In the genomic region with DNA sequence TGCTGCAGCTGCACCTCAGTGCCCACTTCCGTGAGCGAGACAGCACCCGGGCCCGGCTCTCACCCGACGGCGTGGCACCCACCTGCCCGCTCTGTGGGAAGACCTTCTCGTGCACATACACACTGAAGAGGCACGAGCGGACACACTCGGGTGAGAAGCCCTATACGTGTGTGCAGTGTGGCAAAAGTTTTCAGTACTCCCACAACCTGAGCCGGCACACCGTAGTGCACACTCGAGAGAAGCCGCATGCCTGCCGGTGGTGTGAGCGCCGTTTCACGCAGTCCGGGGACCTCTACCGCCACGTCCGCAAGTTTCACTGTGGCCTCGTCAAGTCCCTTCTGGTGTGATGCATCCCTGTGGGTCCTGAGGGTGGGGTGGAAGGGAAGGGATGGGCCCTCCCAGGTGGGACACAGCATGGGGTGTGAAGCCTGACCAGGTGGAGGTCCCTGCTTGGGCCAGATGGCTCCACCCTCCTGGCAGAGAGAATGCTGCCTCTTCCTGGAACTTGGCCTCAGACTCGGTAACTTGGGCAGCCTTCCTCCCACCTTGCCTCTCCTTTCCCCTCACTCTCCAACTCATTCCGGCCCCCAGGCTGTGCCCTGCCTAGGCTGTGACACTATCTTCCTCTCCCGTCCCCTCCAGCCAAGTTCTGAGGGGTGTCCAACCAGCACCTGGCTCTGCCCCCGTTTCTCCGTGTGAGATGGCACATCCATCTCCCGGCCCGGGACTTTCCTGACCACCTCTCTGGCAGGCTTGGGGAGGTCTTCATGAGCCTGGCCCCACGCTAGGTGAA, we compare ENCODE assay signal across 1 cellular context.
TF ChIP-seq lines count a peak whose summit lies in the region.

No MANE protein-coding gene starts in this region.

TF ChIP-seq in HCT116, 20 proteins besides CTCF, POLR2A, EP300 and RAD21:
- TF ChIP-seq EZH2 (IDR thresholded peaks at IDR 0.05) (no peak), YY1 (IDR thresholded peaks at IDR 0.05; ENCODE audit: extremely low read depth, insufficient replicate concordance, low read depth, low read length) (no peak), SIN3A (IDR thresholded peaks at IDR 0.05; ENCODE audit: low read depth) (no peak), POLR2AphosphoS5 (IDR thresholded peaks at IDR 0.05; ENCODE audit: low read depth, low read length) (no peak), CBX3 (IDR thresholded peaks at IDR 0.05; ENCODE audit: low read depth) (no peak), EZH2phosphoT487 (IDR thresholded peaks at IDR 0.05; ENCODE audit: borderline replicate concordance) (no peak), ELF1 (IDR thresholded peaks at IDR 0.05; ENCODE audit: borderline replicate concordance, low read depth) (no peak), ZNF274 (IDR thresholded peaks at IDR 0.05; ENCODE audit: low read depth, low read length) (no peak), JUND (IDR thresholded peaks at IDR 0.05) (no peak), FOSL1 (IDR thresholded peaks at IDR 0.05; ENCODE audit: low read depth) (no peak), EGR1 (IDR thresholded peaks at IDR 0.05; ENCODE audit: low read depth) (no peak), ATF3 (IDR thresholded peaks at IDR 0.05) (no peak)
- TF ChIP-seq, protein P1, sequence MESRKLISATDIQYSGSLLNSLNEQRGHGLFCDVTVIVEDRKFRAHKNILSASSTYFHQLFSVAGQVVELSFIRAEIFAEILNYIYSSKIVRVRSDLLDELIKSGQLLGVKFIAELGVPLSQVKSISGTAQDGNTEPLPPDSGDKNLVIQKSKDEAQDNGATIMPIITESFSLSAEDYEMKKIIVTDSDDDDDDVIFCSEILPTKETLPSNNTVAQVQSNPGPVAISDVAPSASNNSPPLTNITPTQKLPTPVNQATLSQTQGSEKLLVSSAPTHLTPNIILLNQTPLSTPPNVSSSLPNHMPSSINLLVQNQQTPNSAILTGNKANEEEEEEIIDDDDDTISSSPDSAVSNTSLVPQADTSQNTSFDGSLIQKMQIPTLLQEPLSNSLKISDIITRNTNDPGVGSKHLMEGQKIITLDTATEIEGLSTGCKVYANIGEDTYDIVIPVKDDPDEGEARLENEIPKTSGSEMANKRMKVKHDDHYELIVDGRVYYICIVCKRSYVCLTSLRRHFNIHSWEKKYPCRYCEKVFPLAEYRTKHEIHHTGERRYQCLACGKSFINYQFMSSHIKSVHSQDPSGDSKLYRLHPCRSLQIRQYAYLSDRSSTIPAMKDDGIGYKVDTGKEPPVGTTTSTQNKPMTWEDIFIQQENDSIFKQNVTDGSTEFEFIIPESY (IDR thresholded peaks at IDR 0.05; ENCODE audit: extremely low read depth, insufficient replicate concordance, low read length) = no peak
